ENCODE assay signal across 14 cellular contexts in the genomic region with DNA sequence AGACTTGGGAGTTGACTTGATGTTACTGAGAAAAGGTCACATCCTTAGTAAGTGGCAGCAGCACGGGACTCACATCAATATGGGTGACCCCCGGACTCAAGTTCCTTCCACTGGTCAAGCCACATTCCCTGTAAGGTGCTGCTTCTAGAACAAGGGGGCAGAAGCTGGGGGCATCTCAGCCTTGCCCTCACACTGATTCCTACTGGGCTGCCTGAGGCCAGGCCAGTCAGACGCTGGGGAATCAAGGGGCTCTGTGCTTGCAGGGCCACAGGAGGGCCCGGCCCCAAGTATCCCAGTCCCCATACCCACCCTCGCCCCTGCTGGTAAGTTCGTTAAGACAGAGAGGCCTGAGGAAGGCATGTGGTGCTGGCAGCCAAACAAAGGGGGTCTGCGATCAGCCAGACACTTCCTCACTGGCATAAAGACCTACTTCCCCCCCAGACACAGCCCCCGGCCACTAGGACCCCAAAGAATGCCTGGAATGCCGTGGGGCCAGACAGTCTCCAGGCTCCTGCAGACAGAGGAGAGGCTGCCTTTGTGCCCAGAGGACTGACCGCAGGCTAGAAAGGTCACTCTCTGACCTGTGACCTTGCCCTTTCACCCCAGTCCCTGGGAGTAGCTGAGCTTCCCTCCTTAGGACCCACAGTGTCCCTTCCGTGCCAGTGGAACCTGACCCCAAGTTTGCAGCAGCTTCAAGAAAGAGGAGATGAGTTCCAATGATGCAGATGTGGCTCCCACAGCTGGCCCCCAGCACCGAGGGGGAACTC.
DNase-seq lines count a peak whose midpoint lies in the region; ATAC-seq and TF ChIP-seq lines count a peak whose summit lies in the region.
"Had no signal": no experiment of that assay in that cellular context is flagged by ENCODE, and none has a peak within 500 bp of the region (broad histone marks: within the 10 kb centered on the region; RNA-seq: fewer than 3 reads in every experiment).

No MANE protein-coding gene starts in this region.

- H3K36me3 ChIP-seq in H7 (replicated peaks; ENCODE audit: control insufficient read depth, insufficient read depth, low read length) (no peaks in the 10 kb centered on the region), ascending aorta (no peaks in the 10 kb centered on the region)

- peak; percentile 87 for DNase-seq in H7
- DNase-seq in ascending aorta (ENCODE audit: low spot score in 2 of 2), result no peak
- DNase-seq in iPS-NIHi11 (ENCODE audit: low spot score), result peak; percentile 74
- DNase-seq in retina, result peak; percentile 52
- no peak for DNase-seq in globus pallidus (ENCODE audit: low spot score)
- DNase-seq in NCI-H2171 (lab: John Stamatoyannopoulos, UW), result no peak
- DNase-seq: activated CD4-positive, alpha-beta T cell treated with anti-CD3 and anti-CD28 coated beads for 4 hours; activated CD8-positive, alpha-beta memory T cell treated with anti-CD3 and anti-CD28 coated beads, Interleukin-2, amount 50 U/mL, for 4 hours; cortex of kidney; DMS153; NCI-H2081 treated with DMSO at 0.1 percent for 48 hours; NCI-H526; stimulated activated CD4-positive, alpha-beta T cell treated with anti-CD3 and anti-CD28 coated beads, Interleukin-15, amount 100 ng/mL, for 24 hours had no signal

- ATAC-seq in GM19467 (IDR thresholded peaks at IDR 0.05; ENCODE audit: unreplicated experiment), result no peak

- H3K27me3 ChIP-seq in H7 (ENCODE audit: control insufficient read depth, insufficient read depth, low read length) (no peaks in the 10 kb centered on the region; the same call in 1 of the 2 replicates), ascending aorta (no peaks in the 10 kb centered on the region)

- intact Hi-C loops in ascending aorta (cut with DNase I), result no loop called here

- peak overlapping the region; percentile 64 to 75 for H3K27ac ChIP-seq in ascending aorta

- H3K4me3 ChIP-seq in H7 (ENCODE audit: insufficient read depth, low read depth, low read length) (no peak overlapping the region), ascending aorta (no peak overlapping the region)

- TF ChIP-seq CTCF in ascending aorta (IDR thresholded peaks at IDR 0.05), result no peak

- no peaks in the 10 kb centered on the region for H3K9me3 ChIP-seq in ascending aorta

- H3K4me1 ChIP-seq in ascending aorta, result peaks cover 3 to 8% of the 10 kb centered on the region in 2 donors

Comparison
In these comparisons a context has a peak if more than half of its experiments do, and no peak if none do; other contexts are left out.
1. DNase-seq: peak in H7 (single experiment), iPS-NIHi11 (single experiment) and retina (single experiment); none in ascending aorta (0 of 2), globus pallidus (single experiment) and NCI-H2171 (single experiment).